11 cellular contexts compared by ENCODE assay signal in genomic region chr1:33088119-33088906, GRCh38. TPM values are rescaled to one million over a fixed set of nuclear protein-coding genes. Genes with fewer than 3 reads are reported as not detected.
DNase-seq lines count a peak whose midpoint lies in the region; ATAC-seq and TF ChIP-seq lines count a peak whose summit lies in the region.
"Had no signal": no experiment of that assay in that cellular context is flagged by ENCODE, and none has a peak within 500 bp of the region (broad histone marks: within the 10 kb centered on the region; RNA-seq: fewer than 3 reads in every experiment).

No MANE protein-coding gene starts in this region.

- in situ Hi-C loops in KBM-7 (cut with MboI; ENCODE audit: low pct_unique_long_range_greater_than_20kb, low sequenced_read_pairs): no loop called here

- no peaks in the 10 kb centered on the region for H3K9me3 Mint-ChIP-seq in CD8-positive, alpha-beta T cell
- H3K9me3 Mint-ChIP-seq in activated B cell treated with CpG ODN at 0.5 μM for 24 hours: no peaks in the 10 kb centered on the region

- peaks cover 17% of the 10 kb centered on the region for H3K4me1 ChIP-seq in CD8-positive, alpha-beta T cell (ENCODE audit: insufficient read depth, low read length)
- no peaks in the 10 kb centered on the region for H3K4me1 ChIP-seq in mucosa of descending colon (ENCODE audit: low read depth)
- H3K4me1 ChIP-seq: lower lobe of right lung had no signal

- H3K27me3 ChIP-seq in CD8-positive, alpha-beta T cell (ENCODE audit: insufficient read depth, low read length): no peaks in the 10 kb centered on the region

- no peak for TF ChIP-seq CTCF in CD8-positive, alpha-beta T cell (IDR thresholded peaks at IDR 0.05)
- no peak for TF ChIP-seq CTCF in activated B cell treated with CpG ODN at 0.5 μM for 24 hours (IDR thresholded peaks at IDR 0.05)
- no peak for TF ChIP-seq CTCF in mucosa of descending colon (IDR thresholded peaks at IDR 0.05)

- peak in 1 of 7 experiments; percentile 23 for DNase-seq in CD8-positive, alpha-beta T cell
- DNase-seq in KBM-7 (peak; percentile 44), activated B cell treated with CpG ODN at 0.5 μM for 24 hours (no peak), mucosa of descending colon (no peak), HEK293T (ENCODE audit: extremely low spot score) (no peak), inferior parietal cortex (ENCODE audit: extremely low spot score) (no peak), AG08395 (ENCODE audit: low spot score) (no peak), mesenteric fat pad (ENCODE audit: low spot score) (no peak)
- DNase-seq: cortex of kidney, lower lobe of right lung, retina had no signal

- POLR2A ChIA-PET in CD8-positive, alpha-beta T cell (lab: Charles Lee): interaction anchor here (2.9 kb wide), 1 partner anchor 39 kb away, joined by 7 read pairs; no protein-coding TSS in a partner anchor
- POLR2A ChIA-PET in activated B cell treated with CpG ODN at 0.5 μM for 24 hours (lab: Charles Lee) (interaction anchor here (0.6 kb wide), 1 partner anchor 64 kb away, joined by 6 read pairs; no protein-coding TSS in a partner anchor), HEK293T (lab: Yijun Ruan, JAX) (no interaction called here)

- H3K4me1 Mint-ChIP-seq in CD8-positive, alpha-beta T cell (ENCODE audit: low read depth): peaks cover 26% of the 10 kb centered on the region
- peaks cover 23% of the 10 kb centered on the region for H3K4me1 Mint-ChIP-seq in activated B cell treated with CpG ODN at 0.5 μM for 24 hours

- peak overlapping the region; percentile 75 for H3K27ac Mint-ChIP-seq in CD8-positive, alpha-beta T cell
- H3K27ac Mint-ChIP-seq in activated B cell treated with CpG ODN at 0.5 μM for 24 hours: peak overlapping the region; percentile 30

- peak; percentile 49 for ATAC-seq in CD8-positive, alpha-beta T cell
- ATAC-seq in activated B cell treated with CpG ODN at 0.5 μM for 24 hours (ENCODE audit: low read depth): peak; percentile 72
- peak; percentile 44 for ATAC-seq in mucosa of descending colon

- H3K9me3 ChIP-seq in CD8-positive, alpha-beta T cell (ENCODE audit: low read length): no peaks in the 10 kb centered on the region
- H3K9me3 ChIP-seq in mucosa of descending colon: no peaks in the 10 kb centered on the region
- H3K9me3 ChIP-seq: lower lobe of right lung had no signal

- H3K4me3 ChIP-seq in CD8-positive, alpha-beta T cell (ENCODE audit: low read depth, low read length): no peak overlapping the region
- H3K4me3 ChIP-seq in mucosa of descending colon: no peak overlapping the region
- H3K4me3 ChIP-seq: lower lobe of right lung had no signal

- H3K36me3 Mint-ChIP-seq in CD8-positive, alpha-beta T cell: peaks cover 9% of the 10 kb centered on the region
- no peaks in the 10 kb centered on the region for H3K36me3 Mint-ChIP-seq in activated B cell treated with CpG ODN at 0.5 μM for 24 hours (ENCODE audit: low read depth)

- intact Hi-C loops in CD8-positive, alpha-beta T cell (cut with DNase I, micrococcal nuclease): loop anchor here in 1 of 2 experiments (5.0 to 10.0 kb wide), 2 partner anchors 154 to 376 kb away; no protein-coding TSS in a partner anchor
- intact Hi-C loops in activated B cell treated with CpG ODN at 0.5 μM for 24 hours (cut with micrococcal nuclease): loop anchor here (10.0 kb wide), 1 partner anchor 54 kb away; the partner anchor contains the start of gene AK2
- intact Hi-C loops in mucosa of descending colon (cut with DNase I, micrococcal nuclease): loop anchor here in 1 of 2 donors (10.0 kb wide), 1 partner anchor 154 kb away; no protein-coding TSS in a partner anchor

- H3K36me3 ChIP-seq in CD8-positive, alpha-beta T cell (ENCODE audit: insufficient read depth, low read length): no peaks in the 10 kb centered on the region
- no peaks in the 10 kb centered on the region for H3K36me3 ChIP-seq in mucosa of descending colon (ENCODE audit: low read depth)
- H3K36me3 ChIP-seq: lower lobe of right lung had no signal

- CTCF ChIA-PET in CD8-positive, alpha-beta T cell (lab: Charles Lee): interaction anchor here (1.2 to 8.3 kb wide), 7 partner anchors 8 to 208 kb away, joined by 3 to 46 read pairs (median 4); no protein-coding TSS in a partner anchor
- CTCF ChIA-PET in activated B cell treated with CpG ODN at 0.5 μM for 24 hours (lab: Charles Lee) (interaction anchor here (1.0 to 3.3 kb wide), 7 partner anchors 10 to 210 kb away, joined by 3 to 37 read pairs (median 3); no protein-coding TSS in a partner anchor), HEK293T (lab: Yijun Ruan, JAX) (interaction anchor here (1.2 kb wide), 1 partner anchor 216 kb away, joined by 5 read pairs; no protein-coding TSS in a partner anchor)

- H3K4me3 Mint-ChIP-seq in CD8-positive, alpha-beta T cell: peak overlapping the region; percentile 8
- H3K4me3 Mint-ChIP-seq in activated B cell treated with CpG ODN at 0.5 μM for 24 hours: peak overlapping the region; percentile 3

- H3K27ac ChIP-seq in CD8-positive, alpha-beta T cell (ENCODE audit: low read depth, low read length): no peak overlapping the region
- H3K27ac ChIP-seq: lower lobe of right lung had no signal

- H3K27me3 Mint-ChIP-seq in CD8-positive, alpha-beta T cell (ENCODE audit: low read depth): no peaks in the 10 kb centered on the region
- peaks cover 2% of the 10 kb centered on the region for H3K27me3 Mint-ChIP-seq in activated B cell treated with CpG ODN at 0.5 μM for 24 hours

TF ChIP-seq in HEK293T, 16 proteins besides CTCF, POLR2A, EP300 and RAD21:
- TF ChIP-seq SP1 (IDR thresholded peaks at IDR 0.05): no peak
- TF ChIP-seq NFRKB (IDR thresholded peaks at IDR 0.05): no peak
- no peak for TF ChIP-seq FOXK2 (IDR thresholded peaks at IDR 0.05)
- TF ChIP-seq SUZ12 (IDR thresholded peaks at IDR 0.05): no peak
- TF ChIP-seq PKNOX1 (IDR thresholded peaks at IDR 0.05): no peak
- no peak for TF ChIP-seq FOXA1 (IDR thresholded peaks at IDR 0.05)
- no peak for TF ChIP-seq ARNT (IDR thresholded peaks at IDR 0.05)
- no peak for TF ChIP-seq L3MBTL2 (conservative IDR thresholded peaks at IDR 0.05)
- no peak for TF ChIP-seq TARDBP (IDR thresholded peaks at IDR 0.05)
- no peak for TF ChIP-seq ZNF384 (IDR thresholded peaks at IDR 0.05)
- no peak for TF ChIP-seq HDGF (IDR thresholded peaks at IDR 0.05; ENCODE audit: borderline replicate concordance)

RNA-seq across cellular contexts. Expression of gene AZIN2, which starts 7.4 kb away (rescaled TPM):
- total RNA-seq in CD8-positive, alpha-beta T cell: 1 to 10 TPM; 3.5 to 4.1 TPM
- total RNA-seq in activated B cell treated with CpG ODN at 0.5 μM for 24 hours (0.82 and 0.93 TPM in 2 replicates), mucosa of descending colon (10 to 100 TPM; 13.8 to 36.5 (median 19.0) TPM), mesenteric fat pad (2.1 TPM)

RNA-seq across cellular contexts. Expression of gene AK2, which starts 51.6 kb away (rescaled TPM):
- 10 to 100 TPM; 24.3 to 24.9 TPM for total RNA-seq in CD8-positive, alpha-beta T cell
- total RNA-seq in activated B cell treated with CpG ODN at 0.5 μM for 24 hours (156 and 162 TPM in 2 replicates), mucosa of descending colon (100 to 1,000 TPM; 147 to 228 (median 186) TPM), mesenteric fat pad (159 TPM)
